Comparison of ENCODE assay signal across 24 cellular contexts in genomic region chr20:48615871-48616270, GRCh38.
DNase-seq lines count a peak whose midpoint lies in the region; ATAC-seq and TF ChIP-seq lines count a peak whose summit lies in the region.
"Had no signal": no experiment of that assay in that cellular context is flagged by ENCODE, and none has a peak within 500 bp of the region (broad histone marks: within the 10 kb centered on the region; RNA-seq: fewer than 3 reads in every experiment).

No MANE protein-coding gene starts in this region.

- peak; percentile 2 for DNase-seq in BE2C
- no peak for DNase-seq in neural progenitor cell (ENCODE audit: low spot score)
- no peak for DNase-seq in stimulated activated naive B cell treated with anti-CD40 and anti-IgM and Interleukin-4, amounts not matched to agents 10 μg/mL and 1 μg/mL and 100 μg/mL, for 72 hours
- no peak for DNase-seq in NCI-H2107 treated with DMSO at 0.1 percent for 48 hours (lab: John Stamatoyannopoulos, UW; ENCODE audit: unreplicated experiment)
- DNase-seq: CD8-positive, alpha-beta T cell; DMS79; EL; GDM1; NCI-H1092 treated with DMSO at 0.1 percent for 48 hours; NCI-H1436; NCI-H187; NCI-H2081 treated with DMSO at 0.1 percent for 48 hours; NCI-H524; NCI-H774; PC-3; SJCRH30 had no signal

- no peaks in the 10 kb centered on the region for H3F3A ChIP-seq in neural progenitor cell (ENCODE audit: low read depth)

- H3K27me3 ChIP-seq in BE2C, result peaks cover 7% of the 10 kb centered on the region
- H3K27me3 ChIP-seq in neural progenitor cell, result no peaks in the 10 kb centered on the region
- H3K27me3 ChIP-seq: SJCRH30 had no signal

- H3K36me3 ChIP-seq in BE2C, result no peaks in the 10 kb centered on the region
- no peaks in the 10 kb centered on the region for H3K36me3 ChIP-seq in HEK293 (ENCODE audit: control insufficient read depth in 2 of 2, insufficient read depth in 1 of 2, low read length in 2 of 2)
- no peaks in the 10 kb centered on the region for H3K36me3 ChIP-seq in neural progenitor cell
- H3K36me3 ChIP-seq: SJCRH30 had no signal

- POLR2A ChIA-PET in HEK293 (lab: Yijun Ruan, JAX), result no interaction called here

- no peaks in the 10 kb centered on the region for H3K36me3 Mint-ChIP-seq in neural progenitor cell
- no peaks in the 10 kb centered on the region for H3K36me3 Mint-ChIP-seq in stimulated activated naive B cell treated with anti-CD40 and anti-IgM and Interleukin-4, amounts not matched to agents 10 μg/mL and 1 μg/mL and 100 μg/mL, for 72 hours
- H3K36me3 Mint-ChIP-seq: CD8-positive, alpha-beta T cell had no signal

- H4K20me1 ChIP-seq in neural progenitor cell (ENCODE audit: low read depth), result no peaks in the 10 kb centered on the region

- ATAC-seq in stimulated activated naive B cell treated with anti-CD40 and anti-IgM and Interleukin-4, amounts not matched to agents 10 μg/mL and 1 μg/mL and 100 μg/mL, for 72 hours (replicated peaks), result no peak
- ATAC-seq in GM19351 (IDR thresholded peaks at IDR 0.05; ENCODE audit: unreplicated experiment), result no peak
- ATAC-seq in GM18519 (IDR thresholded peaks at IDR 0.05; ENCODE audit: low FRiP score, unreplicated experiment), result no peak
- ATAC-seq: CD8-positive, alpha-beta T cell; HCT116; PC-3; Right ventricle myocardium inferior; SK-N-SH treated with all-trans-retinoic acid at 6 μM for 48 hours had no signal

- H3K27me3 Mint-ChIP-seq in neural progenitor cell (ENCODE audit: insufficient read depth, low read depth), result peaks cover 20% of the 10 kb centered on the region
- peaks cover 0 to 13% of the 10 kb centered on the region in 2 donors for H3K27me3 Mint-ChIP-seq in stimulated activated naive B cell treated with anti-CD40 and anti-IgM and Interleukin-4, amounts not matched to agents 10 μg/mL and 1 μg/mL and 100 μg/mL, for 72 hours

- peak overlapping the region; percentile 36 for H3K4me3 Mint-ChIP-seq in neural progenitor cell
- H3K4me3 Mint-ChIP-seq in stimulated activated naive B cell treated with anti-CD40 and anti-IgM and Interleukin-4, amounts not matched to agents 10 μg/mL and 1 μg/mL and 100 μg/mL, for 72 hours, result no peak overlapping the region
- H3K4me3 Mint-ChIP-seq: CD8-positive, alpha-beta T cell had no signal

- H3K9me3 ChIP-seq in BE2C, result no peaks in the 10 kb centered on the region
- H3K9me3 ChIP-seq in HEK293 (ENCODE audit: control insufficient read depth, insufficient read depth, low read depth, low read length), result no peaks in the 10 kb centered on the region
- no peaks in the 10 kb centered on the region for H3K9me3 ChIP-seq in neural progenitor cell (ENCODE audit: low read depth)
- H3K9me3 ChIP-seq: Caco-2, SJCRH30 had no signal

- H3K27ac Mint-ChIP-seq in neural progenitor cell, result no peak overlapping the region
- H3K27ac Mint-ChIP-seq in stimulated activated naive B cell treated with anti-CD40 and anti-IgM and Interleukin-4, amounts not matched to agents 10 μg/mL and 1 μg/mL and 100 μg/mL, for 72 hours, result peak overlapping the region; percentile 63
- H3K27ac Mint-ChIP-seq: CD8-positive, alpha-beta T cell had no signal

- no peaks in the 10 kb centered on the region for H3K9me3 Mint-ChIP-seq in neural progenitor cell
- H3K9me3 Mint-ChIP-seq in stimulated activated naive B cell treated with anti-CD40 and anti-IgM and Interleukin-4, amounts not matched to agents 10 μg/mL and 1 μg/mL and 100 μg/mL, for 72 hours, result no peaks in the 10 kb centered on the region
- H3K9me3 Mint-ChIP-seq: CD8-positive, alpha-beta T cell had no signal

- CTCF ChIA-PET in HEK293 (lab: Yijun Ruan, JAX), result interaction anchor here (0.9 kb wide), 1 partner anchor 952 kb away, joined by 3 read pairs; no protein-coding TSS in a partner anchor

- no peak overlapping the region for H3K9ac ChIP-seq in neural progenitor cell

- H3K4me1 ChIP-seq in BE2C, result 0 out of 2 replicates have a peak, but pooled peaks cover 3% of the 10 kb centered on the region
- H3K4me1 ChIP-seq in HEK293 (ENCODE audit: control insufficient read depth, insufficient read depth, low read length), result no peaks in the 10 kb centered on the region
- H3K4me1 ChIP-seq in neural progenitor cell, result no peaks in the 10 kb centered on the region

- no peak overlapping the region for H3K27ac ChIP-seq in HEK293 (ENCODE audit: extremely low read depth, low read depth, low read length)
- H3K27ac ChIP-seq in neural progenitor cell, result no peak overlapping the region
- H3K27ac ChIP-seq: C4-2B, SJCRH30 had no signal

- no peak overlapping the region for H3K4me3 ChIP-seq in BE2C (ENCODE audit: low read depth, low read length)
- no peak overlapping the region for H3K4me3 ChIP-seq in HEK293 (ENCODE audit: low read depth, low read length)
- H3K4me3 ChIP-seq in neural progenitor cell, result no peak overlapping the region
- H3K4me3 ChIP-seq: SJCRH30 had no signal

- no peak overlapping the region for H3K4me2 ChIP-seq in neural progenitor cell

- peaks cover 6% of the 10 kb centered on the region for H3K4me1 Mint-ChIP-seq in neural progenitor cell
- H3K4me1 Mint-ChIP-seq in stimulated activated naive B cell treated with anti-CD40 and anti-IgM and Interleukin-4, amounts not matched to agents 10 μg/mL and 1 μg/mL and 100 μg/mL, for 72 hours, result peaks cover 3 to 6% of the 10 kb centered on the region in 2 donors

- no peaks in the 10 kb centered on the region for H3K79me2 ChIP-seq in neural progenitor cell (ENCODE audit: low read depth)

- TF ChIP-seq CTCF in BE2C (IDR thresholded peaks at IDR 0.05; ENCODE audit: low read depth, low read length) (no peak), HEK293 (tag by site-specific recombination; IDR thresholded peaks at IDR 0.05) (no peak), neural progenitor cell (IDR thresholded peaks at IDR 0.05) (no peak)

- H2AFZ ChIP-seq in neural progenitor cell (replicated peaks), result no peak overlapping the region

TF ChIP-seq in HEK293, 187 proteins besides CTCF, POLR2A, EP300 and RAD21:
- peak; percentile 86 for TF ChIP-seq ZNF623 (tag by site-specific recombination; IDR thresholded peaks at IDR 0.05)
- no peak for TF ChIP-seq ZNF529 (tag by site-specific recombination; IDR thresholded peaks at IDR 0.05; ENCODE audit: insufficient replicate concordance)
